Comparison of ENCODE assay signal across 27 cellular contexts in genomic region chr22:49150801-49151221, GRCh38.
DNase-seq lines count a peak whose midpoint lies in the region; ATAC-seq, FAIRE-seq and TF ChIP-seq lines count a peak whose summit lies in the region.
"Had no signal": no experiment of that assay in that cellular context is flagged by ENCODE, and none has a peak within 500 bp of the region (broad histone marks: within the 10 kb centered on the region; RNA-seq: fewer than 3 reads in every experiment).

No MANE protein-coding gene starts in this region.

- TF ChIP-seq CTCF in H1 (IDR thresholded peaks at IDR 0.05; ENCODE audit: control extremely low read depth in 1 of 3, insufficient read depth in 1 of 3, low read depth in 1 of 3, low read length in 3 of 3) (no peak), nephron progenitor cell (IDR thresholded peaks at IDR 0.05) (no peak), suprapubic skin (IDR thresholded peaks at IDR 0.05) (no peak), type B pancreatic cell (conservative IDR thresholded peaks at IDR 0.05) (no peak), PC-3 (conservative IDR thresholded peaks at IDR 0.05; ENCODE audit: low read depth, low read length) (no peak)

- peak; percentile 53 for DNase-seq in NCI-H2171 treated with DMSO at 0.1 percent for 48 hours (lab: John Stamatoyannopoulos, UW)
- no peak for DNase-seq in NCI-H2171 (lab: John Stamatoyannopoulos, UW)
- no peak for DNase-seq in H1 (ENCODE audit: low read depth in 1 of 2, low spot score in 2 of 2)
- DNase-seq in nephron progenitor cell: peak; percentile 41
- peak; percentile 54 to 72 for DNase-seq in suprapubic skin (ENCODE audit: low spot score in 2 of 2)
- no peak for DNase-seq in type B pancreatic cell (ENCODE audit: extremely low spot score, unreplicated experiment)
- DNase-seq in PC-3: no peak
- DNase-seq: ACHN; BE2C; CD8-positive, alpha-beta memory T cell; DMS 273 treated with DMSO at 0.1 percent for 48 hours; DMS79; EL; GDM1; MM.1S; NCI-H2029; NCI-H2227 treated with DMSO at 0.1 percent for 48 hours; NCI-H526 treated with DMSO at 0.1 percent for 48 hours had no signal

- H3K27me3 ChIP-seq in H1 (replicated peaks in 1 of 4; ENCODE audit: control insufficient read depth in 3 of 4, extremely low read depth in 1 of 4, insufficient read depth in 3 of 4, low read length in 3 of 4) (no peaks in the 10 kb centered on the region; a peak in 2 of 7 replicates), suprapubic skin (peaks cover 54% of the 10 kb centered on the region), PC-3 (ENCODE audit: low read length) (no peaks in the 10 kb centered on the region)
- H3K27me3 ChIP-seq: BE2C had no signal

- no peaks in the 10 kb centered on the region for H3K79me2 ChIP-seq in H1 (ENCODE audit: control insufficient read depth in 1 of 2, insufficient read depth in 2 of 2, low read length in 2 of 2)
- no peaks in the 10 kb centered on the region for H3K79me2 ChIP-seq in PC-3 (ENCODE audit: low read length)

- H2BK120ac ChIP-seq in H1 (replicated peaks; ENCODE audit: low read depth, low read length): no peak overlapping the region

- no peak overlapping the region for H3K18ac ChIP-seq in H1 (ENCODE audit: extremely low read depth, low read length)

- no peaks in the 10 kb centered on the region for H3K9me2 ChIP-seq in PC-3 (replicated peaks; ENCODE audit: low read length)

- TF ChIP-seq POLR2A in H1 (IDR thresholded peaks at IDR 0.05; ENCODE audit: control extremely low read depth in 1 of 2, low read depth in 2 of 2, low read length in 2 of 2) (no peak), suprapubic skin (IDR thresholded peaks at IDR 0.05) (no peak)

- TF ChIP-seq EP300 in H1 (IDR thresholded peaks at IDR 0.05; ENCODE audit: borderline replicate concordance in 1 of 2, low read depth in 2 of 2, low read length in 2 of 2) (no peak), suprapubic skin (IDR thresholded peaks at IDR 0.05) (no peak)

- no peak overlapping the region for H3K4me3 ChIP-seq in H1 (ENCODE audit: extremely low read depth in 1 of 4, insufficient read depth in 2 of 4, low read depth in 3 of 4, low read length in 4 of 4)
- no peak overlapping the region for H3K4me3 ChIP-seq in suprapubic skin
- H3K4me3 ChIP-seq in PC-3 (ENCODE audit: low read length): no peak overlapping the region
- H3K4me3 ChIP-seq: GM12878 had no signal

- ATAC-seq in PC-3 (no peak), GM18520 (IDR thresholded peaks at IDR 0.05; ENCODE audit: unreplicated experiment) (no peak)
- ATAC-seq: GM12878, Panc1 had no signal

- no peak for TF ChIP-seq RAD21 in H1 (IDR thresholded peaks at IDR 0.05 in 1 of 2, conservative IDR thresholded peaks at IDR 0.05 in 1 of 2; ENCODE audit: low read depth in 2 of 2, low read length in 2 of 2)

- H4K5ac ChIP-seq in H1 (ENCODE audit: insufficient read length, low read depth, low read length): no peak overlapping the region

- no peak overlapping the region; the same call in 1 of the 2 replicates for H2BK15ac ChIP-seq in H1 (ENCODE audit: low read length)

- H4K91ac ChIP-seq in H1 (replicated peaks; ENCODE audit: insufficient read length, low read length): no peak overlapping the region

- no peaks in the 10 kb centered on the region for H3K36me3 Mint-ChIP-seq in nephron progenitor cell (ENCODE audit: low read depth)
- H3K36me3 Mint-ChIP-seq in type B pancreatic cell: no peaks in the 10 kb centered on the region
- H3K36me3 Mint-ChIP-seq: CD14-positive monocyte; CD8-positive, alpha-beta memory T cell; IgD-negative memory B cell had no signal

- no peak overlapping the region for H3K56ac ChIP-seq in H1 (replicated peaks; ENCODE audit: insufficient read length, low read depth, low read length)

- no peak overlapping the region for H3K27ac Mint-ChIP-seq in nephron progenitor cell
- H3K27ac Mint-ChIP-seq in type B pancreatic cell: no peak overlapping the region
- H3K27ac Mint-ChIP-seq: CD14-positive monocyte; CD8-positive, alpha-beta memory T cell; IgD-negative memory B cell had no signal

- no peaks in the 10 kb centered on the region for H3F3A ChIP-seq in PC-3 (ENCODE audit: low read length, unreplicated experiment)

- no TSS peak for BruUV-seq in PC-3 (replicated peaks; lab: Mats Ljungman, UMichigan)

- H3K4me1 ChIP-seq in H1 (replicated peaks in 1 of 4; ENCODE audit: control insufficient read depth in 3 of 4, insufficient read depth in 4 of 4, low read length in 3 of 4) (peaks cover 0 to 22% (median 15%) of the 10 kb centered on the region in 4 experiments; a peak in 6 of 7 replicates), suprapubic skin (no peaks in the 10 kb centered on the region), PC-3 (ENCODE audit: insufficient read depth, low read length) (no peaks in the 10 kb centered on the region)
- H3K4me1 ChIP-seq: BE2C had no signal

- no peak overlapping the region for H3K27ac ChIP-seq in H1 (ENCODE audit: low read depth, low read length)
- no peak overlapping the region for H3K27ac ChIP-seq in suprapubic skin
- H3K27ac ChIP-seq in PC-3 (ENCODE audit: low read length): no peak overlapping the region
- H3K27ac ChIP-seq: 22Rv1, HL-60, KMS-11, RWPE1 had no signal

- no peak overlapping the region for H2AK5ac ChIP-seq in H1 (ENCODE audit: low read depth, low read length)

- FAIRE-seq in H1 (lab: Jason Lieb, UNC): no peak
- FAIRE-seq: GM12878 had no signal

- H3K79me1 ChIP-seq in H1 (ENCODE audit: low read depth, low read length): no peaks in the 10 kb centered on the region

- intact Hi-C loops in PC-3 (cut with micrococcal nuclease): no loop called here

- H3K27me3 Mint-ChIP-seq in nephron progenitor cell (ENCODE audit: low read depth, poor library complexity) (peaks cover 5% of the 10 kb centered on the region), type B pancreatic cell (peaks cover 11% of the 10 kb centered on the region)
- H3K27me3 Mint-ChIP-seq: IgD-negative memory B cell had no signal

- POLR2A ChIA-PET in H1 (lab: Charles Lee; ENCODE audit: partially characterized antibody): no interaction called here
- POLR2A ChIA-PET in PC-3 (lab: Charles Lee; ENCODE audit: unreplicated experiment): no interaction called here

- no peaks in the 10 kb centered on the region; the same call in 1 of the 2 replicates for H3K23me2 ChIP-seq in H1 (ENCODE audit: low read depth, low read length)

- H3K9me3 Mint-ChIP-seq in nephron progenitor cell: peaks cover 5% of the 10 kb centered on the region
- no peaks in the 10 kb centered on the region for H3K9me3 Mint-ChIP-seq in type B pancreatic cell
- H3K9me3 Mint-ChIP-seq: CD8-positive, alpha-beta memory T cell had no signal

- H3K36me3 ChIP-seq in H1 (ENCODE audit: control insufficient read depth in 2 of 4, insufficient read depth in 4 of 4, low read length in 3 of 4): no peaks in the 10 kb centered on the region
- no peaks in the 10 kb centered on the region for H3K36me3 ChIP-seq in suprapubic skin
- no peaks in the 10 kb centered on the region for H3K36me3 ChIP-seq in PC-3 (ENCODE audit: low read depth, low read length)
- H3K36me3 ChIP-seq: BE2C had no signal

- CTCF ChIA-PET in H1 (lab: Charles Lee; ENCODE audit: partially characterized antibody): interaction anchor here (1.5 kb wide), 1 partner anchor 10 kb away, joined by 4 read pairs; no protein-coding TSS in a partner anchor
- CTCF ChIA-PET in PC-3 (lab: Charles Lee): no interaction called here

- H3K4me3 Mint-ChIP-seq in nephron progenitor cell: peak overlapping the region; percentile 36
- H3K4me3 Mint-ChIP-seq in type B pancreatic cell: no peak overlapping the region
- H3K4me3 Mint-ChIP-seq: CD14-positive monocyte; CD8-positive, alpha-beta memory T cell; IgD-negative memory B cell had no signal

- H4K8ac ChIP-seq in H1 (ENCODE audit: extremely low read depth, insufficient read depth, low read length): no peak overlapping the region; the same call in 1 of the 2 replicates

- H3K9me3 ChIP-seq in H1 (ENCODE audit: insufficient read depth in 2 of 2, low read depth in 1 of 2, low read length in 1 of 2) (no peaks in the 10 kb centered on the region), suprapubic skin (no peaks in the 10 kb centered on the region), PC-3 (ENCODE audit: low read length) (no peaks in the 10 kb centered on the region)

- peak overlapping the region; percentile 87; the same call in 1 of the 2 replicates for H2BK12ac ChIP-seq in H1 (ENCODE audit: low read depth, low read length)

- H3K9ac ChIP-seq in H1 (replicated peaks in 1 of 4; ENCODE audit: extremely low read depth in 1 of 4, low read depth in 3 of 4, low read length in 3 of 4) (no peak overlapping the region), PC-3 (ENCODE audit: low read length) (no peak overlapping the region)
- H3K9ac ChIP-seq: KMS-11 had no signal

- H3K23ac ChIP-seq in H1 (ENCODE audit: insufficient read length): no peak overlapping the region

- H3K4me2 ChIP-seq in H1 (ENCODE audit: insufficient read depth in 1 of 2, low read depth in 2 of 2, low read length in 2 of 2) (no peak overlapping the region), PC-3 (ENCODE audit: low read length) (no peak overlapping the region)
- H3K4me2 ChIP-seq: KMS-11 had no signal

- H3K14ac ChIP-seq in H1 (ENCODE audit: insufficient read length): no peak overlapping the region

- no peak overlapping the region for H2BK5ac ChIP-seq in H1 (ENCODE audit: low read depth, low read length)

- H2BK20ac ChIP-seq in H1 (ENCODE audit: low read length): no peak overlapping the region

- WGBS in H1 (ENCODE audit: extremely low coverage in 1 of 2, insufficient coverage in 1 of 2, insufficient read length in 1 of 2, insufficient replicate concordance in 2 of 2, low coverage in 1 of 2, low lambda C conversion rate in 2 of 2, missing lambda C conversion rate in 1 of 2), 2 experiments: 83% methylated on average over 13 of the region's 18 CpGs; no CpG with 5 or more reads in 1 of the 2 experiments
- whole genome bisulfite sequencing in suprapubic skin: 59% methylated on average over 7 of the region's 18 CpGs

- no peak overlapping the region for H3K4ac ChIP-seq in H1 (replicated peaks; ENCODE audit: insufficient read length, low read depth, low read length)

- H4K20me1 ChIP-seq in H1 (replicated peaks in 1 of 2; ENCODE audit: control insufficient read depth in 1 of 2, insufficient read depth in 2 of 2, low read length in 2 of 2) (no peaks in the 10 kb centered on the region), PC-3 (ENCODE audit: low read length) (no peaks in the 10 kb centered on the region)

- H3K4me1 Mint-ChIP-seq in nephron progenitor cell (peaks cover 81% of the 10 kb centered on the region), type B pancreatic cell (ENCODE audit: unreplicated experiment) (peaks cover 1% of the 10 kb centered on the region)
- H3K4me1 Mint-ChIP-seq: CD14-positive monocyte; CD8-positive, alpha-beta memory T cell had no signal

- H2AFZ ChIP-seq in H1 (ENCODE audit: low read length) (no peak overlapping the region), PC-3 (ENCODE audit: low read length) (no peak overlapping the region)

TF ChIP-seq in H1, 55 proteins besides CTCF, POLR2A, EP300 and RAD21 (continues in another document):
- TF ChIP-seq POU5F1 (IDR thresholded peaks at IDR 0.05; ENCODE audit: low read depth, low read length): no peak
- no peak for TF ChIP-seq TAF1 (IDR thresholded peaks at IDR 0.05; ENCODE audit: low read depth, low read length)

Comparison
In these comparisons a context has a peak if more than half of its experiments do, and no peak if none do; other contexts are left out.
1. DNase-seq: peak in NCI-H2171 treated with DMSO at 0.1 percent for 48 hours (single experiment), nephron progenitor cell (single experiment) and suprapubic skin (2 of 2); none in NCI-H2171 (single experiment), H1 (0 of 2), type B pancreatic cell (single experiment) and PC-3 (single experiment).